Comparison of ENCODE assay signal across 9 cellular contexts in the genomic region with DNA sequence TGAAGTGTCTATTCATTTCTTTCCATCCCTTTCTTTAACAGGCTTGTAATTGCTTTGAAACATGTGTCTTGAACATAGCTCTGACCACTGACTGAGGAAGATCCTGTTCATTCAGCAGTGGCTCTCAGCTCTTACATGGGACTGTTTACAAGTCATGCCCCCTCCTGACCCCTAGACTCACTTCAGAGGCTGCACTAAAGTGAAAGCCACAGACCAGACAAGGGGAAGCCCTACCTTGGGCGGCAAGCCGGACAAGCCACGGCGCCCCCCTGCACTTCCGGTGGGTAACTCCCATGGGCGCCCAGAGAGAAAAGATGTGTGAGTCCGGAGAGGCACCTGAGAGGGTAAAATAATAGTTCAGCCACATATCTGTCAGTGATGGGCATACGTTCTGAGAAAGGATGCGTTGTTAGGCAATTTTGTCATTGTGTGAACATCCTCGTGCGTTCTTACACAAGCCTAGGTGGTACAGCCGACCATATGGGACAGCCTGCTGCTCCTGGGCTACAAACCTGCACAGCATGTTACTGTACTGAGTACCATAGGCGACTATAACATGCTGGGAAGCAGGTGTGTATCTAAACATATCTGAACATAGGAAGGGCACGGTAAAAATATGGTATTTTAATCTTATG.
DNase-seq lines count a peak whose midpoint lies in the region; ATAC-seq and TF ChIP-seq lines count a peak whose summit lies in the region.
"Had no signal": no experiment of that assay in that cellular context is flagged by ENCODE, and none has a peak within 500 bp of the region (broad histone marks: within the 10 kb centered on the region; RNA-seq: fewer than 3 reads in every experiment).

No MANE protein-coding gene starts in this region.

- ATAC-seq in HG03039 (IDR thresholded peaks at IDR 0.05; ENCODE audit: unreplicated experiment) (peak; percentile 58), activated B cell treated with CpG ODN at 0.5 μM for 24 hours (ENCODE audit: low read depth) (peak; percentile 80)

- peaks cover 0 to 3% (median 2%) of the 10 kb centered on the region in 5 donors for H3K9me3 Mint-ChIP-seq in CD8-positive, alpha-beta memory T cell
- H3K9me3 Mint-ChIP-seq in activated B cell treated with CpG ODN at 0.5 μM for 24 hours: no peaks in the 10 kb centered on the region

- H3K27ac ChIP-seq in CD8-positive, alpha-beta memory T cell (ENCODE audit: low read depth, low read length): no peak overlapping the region
- H3K27ac ChIP-seq: ovary had no signal

- TF ChIP-seq CTCF in activated B cell treated with CpG ODN at 0.5 μM for 24 hours (IDR thresholded peaks at IDR 0.05): no peak

- H3K36me3 ChIP-seq in CD8-positive, alpha-beta memory T cell (ENCODE audit: insufficient read depth, low read length): no peaks in the 10 kb centered on the region
- H3K36me3 ChIP-seq: ovary had no signal

- intact Hi-C loops in activated B cell treated with CpG ODN at 0.5 μM for 24 hours (cut with micrococcal nuclease) (loop anchor here (1.0 to 10.0 kb wide), 2 partner anchors 8 to 211 kb away; no protein-coding TSS in a partner anchor), posterior vena cava (cut with DNase I) (no loop called here)

- peak overlapping the region in 6 of 8 donors; percentile 8 to 92 (median 74) for H3K27ac Mint-ChIP-seq in CD8-positive, alpha-beta memory T cell
- H3K27ac Mint-ChIP-seq in activated B cell treated with CpG ODN at 0.5 μM for 24 hours: no peak overlapping the region

- POLR2A ChIA-PET in CD8-positive, alpha-beta memory T cell (lab: Charles Lee): no interaction called here
- POLR2A ChIA-PET in activated B cell treated with CpG ODN at 0.5 μM for 24 hours (lab: Charles Lee): interaction anchor here (0.9 kb wide), 1 partner anchor 9 kb away, joined by 3 read pairs; no protein-coding TSS in a partner anchor

- CTCF ChIA-PET in CD8-positive, alpha-beta memory T cell (lab: Charles Lee): no interaction called here
- CTCF ChIA-PET in activated B cell treated with CpG ODN at 0.5 μM for 24 hours (lab: Charles Lee): interaction anchor here (0.6 to 0.8 kb wide), 2 partner anchors 9 to 14 kb away, joined by 3 read pairs; no protein-coding TSS in a partner anchor

- H3K4me1 ChIP-seq in CD8-positive, alpha-beta memory T cell (ENCODE audit: insufficient read depth, low read length): peaks cover 12% of the 10 kb centered on the region

- no peaks in the 10 kb centered on the region for H3K9me3 ChIP-seq in CD8-positive, alpha-beta memory T cell (ENCODE audit: low read length)
- H3K9me3 ChIP-seq: ovary had no signal

- no peak overlapping the region for H3K4me3 ChIP-seq in CD8-positive, alpha-beta memory T cell (ENCODE audit: low read length)
- H3K4me3 ChIP-seq: ovary had no signal

- peaks cover 25 to 32% (median 31%) of the 10 kb centered on the region in 3 donors for H3K4me1 Mint-ChIP-seq in CD8-positive, alpha-beta memory T cell
- peaks cover 64% of the 10 kb centered on the region for H3K4me1 Mint-ChIP-seq in activated B cell treated with CpG ODN at 0.5 μM for 24 hours

- peaks cover 0 to 3% of the 10 kb centered on the region in 2 donors for H3K27me3 Mint-ChIP-seq in CD8-positive, alpha-beta memory T cell
- H3K27me3 Mint-ChIP-seq in activated B cell treated with CpG ODN at 0.5 μM for 24 hours: no peaks in the 10 kb centered on the region

- H3K27me3 ChIP-seq in CD8-positive, alpha-beta memory T cell (ENCODE audit: insufficient read depth, low read length, poor library complexity, severe bottlenecking): no peaks in the 10 kb centered on the region
- H3K27me3 ChIP-seq: ovary had no signal

- peak overlapping the region in 6 of 7 donors; percentile 6 to 65 (median 44) for H3K4me3 Mint-ChIP-seq in CD8-positive, alpha-beta memory T cell
- peak overlapping the region; percentile 58 for H3K4me3 Mint-ChIP-seq in activated B cell treated with CpG ODN at 0.5 μM for 24 hours

- H3K36me3 Mint-ChIP-seq in CD8-positive, alpha-beta memory T cell: peaks cover 0 to 3% (median 0%) of the 10 kb centered on the region in 3 donors
- H3K36me3 Mint-ChIP-seq in activated B cell treated with CpG ODN at 0.5 μM for 24 hours (ENCODE audit: low read depth): no peaks in the 10 kb centered on the region

- peak in 1 of 5 donors; percentile 30 for DNase-seq in CD8-positive, alpha-beta memory T cell
- peak; percentile 41 for DNase-seq in GM19240 (ENCODE audit: insufficient read length, low spot score)
- peak; percentile 43 for DNase-seq in activated B cell treated with CpG ODN at 0.5 μM for 24 hours
- no peak for DNase-seq in posterior vena cava (ENCODE audit: low spot score)
- DNase-seq in globus pallidus (ENCODE audit: low spot score): no peak
- DNase-seq in dedifferentiated amniotic fluid mesenchymal stem cell (ENCODE audit: extremely low spot score): no peak
- no peak for DNase-seq in middle frontal gyrus (ENCODE audit: extremely low spot score, low spot score)
- DNase-seq: ovary had no signal

Comparison
In these comparisons a context has a peak if more than half of its experiments do, and no peak if none do; other contexts are left out.
1. DNase-seq: peak in GM19240 (single experiment) and activated B cell treated with CpG ODN at 0.5 μM for 24 hours (single experiment); none in posterior vena cava (single experiment), globus pallidus (single experiment), dedifferentiated amniotic fluid mesenchymal stem cell (single experiment) and middle frontal gyrus (single experiment).